In genomic region chr11:21554284-21554683, GRCh38 we compare ENCODE assay signal across 20 cellular contexts.
DNase-seq lines count a peak whose midpoint lies in the region; ATAC-seq and TF ChIP-seq lines count a peak whose summit lies in the region.
"Had no signal": no experiment of that assay in that cellular context is flagged by ENCODE, and none has a peak within 500 bp of the region (broad histone marks: within the 10 kb centered on the region; RNA-seq: fewer than 3 reads in every experiment).

No MANE protein-coding gene starts in this region.

- no peak for TF ChIP-seq EP300 in gastroesophageal sphincter (IDR thresholded peaks at IDR 0.05)

- H3K27ac ChIP-seq in VCaP (peak overlapping the region; percentile 85), gastroesophageal sphincter (no peak overlapping the region)
- H3K27ac ChIP-seq: BLaER1, C4-2B, GM23248 had no signal

- ATAC-seq in gastroesophageal sphincter: no peak
- ATAC-seq: CD8-positive, alpha-beta T cell; GM12878 had no signal

- intact Hi-C loops in Calu3 (cut with micrococcal nuclease; ENCODE audit: unreplicated experiment): no loop called here

- 70% methylated on average over 2 to 3 of the region's 3 CpGs for WGBS in gastroesophageal sphincter (ENCODE audit: low coverage in 1 of 2), 2 donors

- H3K27me3 ChIP-seq in gastroesophageal sphincter: no peaks in the 10 kb centered on the region
- H3K27me3 ChIP-seq: BLaER1 had no signal

- H3K4me3 Mint-ChIP-seq in Calu3 (ENCODE audit: low read depth, unreplicated experiment): no peak overlapping the region
- no peak overlapping the region for H3K4me3 Mint-ChIP-seq in nephron
- H3K4me3 Mint-ChIP-seq: B cell; CD4-positive, CD25-positive, alpha-beta regulatory T cell; CD8-positive, alpha-beta T cell had no signal

- H3K36me3 Mint-ChIP-seq in Calu3 (ENCODE audit: insufficient read depth, unreplicated experiment) (no peaks in the 10 kb centered on the region), nephron (ENCODE audit: low read depth) (no peaks in the 10 kb centered on the region)
- H3K36me3 Mint-ChIP-seq: CD4-positive, CD25-positive, alpha-beta regulatory T cell; CD8-positive, alpha-beta T cell had no signal

- H3K9me3 Mint-ChIP-seq in Calu3 (ENCODE audit: low read depth, unreplicated experiment): no peaks in the 10 kb centered on the region
- H3K9me3 Mint-ChIP-seq in nephron: peaks cover 3% of the 10 kb centered on the region
- H3K9me3 Mint-ChIP-seq: CD8-positive, alpha-beta T cell had no signal

- H3K9me3 ChIP-seq in gastroesophageal sphincter: no peaks in the 10 kb centered on the region
- H3K9me3 ChIP-seq: BLaER1, Caco-2 had no signal

- CTCF ChIA-PET in Calu3 (lab: Charles Lee): no interaction called here

- no TSS peak for BruUV-seq in Calu3 (replicated peaks; lab: Mats Ljungman, UMichigan)

- H3K4me1 Mint-ChIP-seq in Calu3 (ENCODE audit: low read depth, unreplicated experiment) (peaks cover 24% of the 10 kb centered on the region), nephron (peaks cover 49% of the 10 kb centered on the region)
- H3K4me1 Mint-ChIP-seq: B cell; CD4-positive, CD25-positive, alpha-beta regulatory T cell had no signal

- no peak for TF ChIP-seq POLR2A in gastroesophageal sphincter (IDR thresholded peaks at IDR 0.05)

- peaks cover 0 to 12% (median 2%) of the 10 kb centered on the region in 3 donors for H3K4me1 ChIP-seq in gastroesophageal sphincter
- H3K4me1 ChIP-seq: BLaER1 had no signal

- DNase-seq in Calu3: no peak
- DNase-seq in NCI-H345 (lab: John Stamatoyannopoulos, UW): no peak
- DNase-seq in SHP77 (lab: John Stamatoyannopoulos, UW): no peak
- DNase-seq: Caco-2; CD4-positive, CD25-positive, alpha-beta regulatory T cell; CD8-positive, alpha-beta T cell; DMS 273 treated with DMSO at 0.1 percent for 48 hours; DMS79; EL; GDM1; GM23248; H7; HCEC 1CT had no signal

- H3K27me3 Mint-ChIP-seq in Calu3 (ENCODE audit: unreplicated experiment) (no peaks in the 10 kb centered on the region), nephron (ENCODE audit: low read depth) (no peaks in the 10 kb centered on the region)
- H3K27me3 Mint-ChIP-seq: B cell; CD4-positive, CD25-positive, alpha-beta regulatory T cell had no signal

- TF ChIP-seq CTCF in Calu3 (IDR thresholded peaks at IDR 0.05; ENCODE audit: unreplicated experiment): no peak
- no peak for TF ChIP-seq CTCF in VCaP (conservative IDR thresholded peaks at IDR 0.05)
- TF ChIP-seq CTCF in nephron (IDR thresholded peaks at IDR 0.05; ENCODE audit: unreplicated experiment in 3 of 3): no peak
- no peak for TF ChIP-seq CTCF in gastroesophageal sphincter (IDR thresholded peaks at IDR 0.05)

- H3K4me3 ChIP-seq in gastroesophageal sphincter: no peak overlapping the region
- H3K4me3 ChIP-seq: BLaER1, GM12878, GM23248 had no signal

- H3K27ac Mint-ChIP-seq in Calu3 (ENCODE audit: unreplicated experiment): peak overlapping the region; percentile 33
- peak overlapping the region in 2 of 3 experiments; percentile 12 to 53 for H3K27ac Mint-ChIP-seq in nephron
- H3K27ac Mint-ChIP-seq: B cell; CD4-positive, CD25-positive, alpha-beta regulatory T cell; CD8-positive, alpha-beta T cell had no signal

- no peaks in the 10 kb centered on the region for H3K36me3 ChIP-seq in gastroesophageal sphincter
- H3K36me3 ChIP-seq: BLaER1 had no signal
